In the genomic region with DNA sequence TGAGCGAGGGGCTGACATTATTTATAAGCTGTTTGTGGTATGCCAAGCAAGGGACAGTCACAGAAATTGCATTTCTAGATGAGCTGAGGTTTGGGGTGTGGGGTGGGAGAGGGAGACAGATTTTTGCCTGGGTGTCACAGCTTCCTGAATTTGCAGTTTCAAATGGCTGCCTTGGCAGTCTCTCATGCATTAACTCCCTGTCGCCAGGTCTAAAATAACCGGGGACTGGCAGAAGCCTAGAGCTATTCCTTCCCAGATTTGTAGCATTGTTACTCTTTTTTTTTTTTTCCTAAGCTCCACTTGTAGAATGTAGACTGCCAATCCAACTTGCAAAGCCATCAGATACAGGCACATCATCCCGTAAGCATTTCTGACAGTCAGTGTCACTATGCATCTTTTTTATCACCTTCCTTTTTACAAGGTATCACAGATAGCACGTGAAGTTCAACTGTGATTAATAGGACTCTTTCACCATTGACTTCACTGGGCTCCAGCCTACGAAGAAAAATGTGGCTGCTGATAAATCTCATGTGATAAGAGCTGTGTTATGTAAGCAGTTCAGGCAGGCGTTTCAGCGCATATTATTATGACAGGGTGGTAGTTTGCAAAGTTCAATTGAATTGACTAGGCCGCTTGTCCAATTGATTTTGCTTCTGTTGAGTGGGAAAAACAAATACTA, we compare ENCODE assay signal across 14 cellular contexts.
DNase-seq lines count a peak whose midpoint lies in the region; ATAC-seq and TF ChIP-seq lines count a peak whose summit lies in the region.
"Had no signal": no experiment of that assay in that cellular context is flagged by ENCODE, and none has a peak within 500 bp of the region (broad histone marks: within the 10 kb centered on the region; RNA-seq: fewer than 3 reads in every experiment).

No MANE protein-coding gene starts in this region.

- H3K27me3 ChIP-seq in left ventricle myocardium inferior (ENCODE audit: low read depth) = no peaks in the 10 kb centered on the region
- H3K27me3 ChIP-seq: BLaER1 had no signal

- TF ChIP-seq CTCF in left ventricle myocardium inferior (IDR thresholded peaks at IDR 0.05; ENCODE audit: borderline replicate concordance) = no peak

- H3K4me1 ChIP-seq in left ventricle myocardium inferior = peaks cover 27% of the 10 kb centered on the region

- DNase-seq in Right ventricle myocardium inferior (ENCODE audit: missing footprints) (no peak), cardiac septum (ENCODE audit: low spot score) (no peak), left ventricle myocardium inferior (no peak), middle frontal gyrus (ENCODE audit: extremely low spot score, low spot score) (peak; percentile 16), NCI-H1417 (lab: John Stamatoyannopoulos, UW) (no peak), globus pallidus (ENCODE audit: low spot score) (no peak), NCI-H1092 treated with DMSO at 0.1 percent for 48 hours (lab: John Stamatoyannopoulos, UW) (no peak)
- DNase-seq: H7, NCI-H1048, NCI-H1694, NCI-H748 treated with DMSO at 0.1 percent for 48 hours had no signal

- H3K27ac ChIP-seq in left ventricle myocardium inferior (replicated peaks) = peak overlapping the region; percentile 69
- H3K27ac ChIP-seq: 22Rv1, BLaER1 had no signal

- H3K9me3 ChIP-seq in left ventricle myocardium inferior (replicated peaks) = peaks cover 14% of the 10 kb centered on the region

- peaks cover 5% of the 10 kb centered on the region for H3K36me3 ChIP-seq in left ventricle myocardium inferior
- H3K36me3 ChIP-seq: BLaER1 had no signal

- peak; percentile 68 for ATAC-seq in Right ventricle myocardium inferior
- no peak for ATAC-seq in GM18498 (IDR thresholded peaks at IDR 0.05; ENCODE audit: unreplicated experiment)

- intact Hi-C loops in Right ventricle myocardium inferior (cut with DNase I) = no loop called here
- intact Hi-C loops in cardiac septum (cut with DNase I) = loop anchor here (10.0 kb wide), 1 partner anchor 378 kb away; no protein-coding TSS in a partner anchor
- intact Hi-C loops in left ventricle myocardium inferior (cut with micrococcal nuclease) = no loop called here

- H3K4me3 ChIP-seq in left ventricle myocardium inferior = peak overlapping the region; percentile 7
- H3K4me3 ChIP-seq: BLaER1 had no signal
